ENCODE assay signal across 2 cellular contexts in genomic region chr11:130037881-130038601, GRCh38.
TF ChIP-seq lines count a peak whose summit lies in the region.

No MANE protein-coding gene starts in this region.

TF ChIP-seq in GM23338, 12 proteins besides CTCF, POLR2A, EP300 and RAD21:
- TF ChIP-seq POLR2AphosphoS5 (IDR thresholded peaks at IDR 0.05; ENCODE audit: low read depth) (no peak), ZNF462 (CRISPR knock-in tag; IDR thresholded peaks at IDR 0.05) (no peak), EZH2 (IDR thresholded peaks at IDR 0.05; ENCODE audit: low read depth, unreplicated experiment) (no peak), ETS1 (IDR thresholded peaks at IDR 0.05) (no peak), REST (IDR thresholded peaks at IDR 0.05; ENCODE audit: unreplicated experiment) (no peak), STAT1 (IDR thresholded peaks at IDR 0.05; ENCODE audit: unreplicated experiment) (no peak), JUNB (IDR thresholded peaks at IDR 0.05; ENCODE audit: unreplicated experiment) (no peak), ZNF114 (CRISPR knock-in tag; IDR thresholded peaks at IDR 0.05) (no peak), EZH2phosphoT487 (IDR thresholded peaks at IDR 0.05; ENCODE audit: unreplicated experiment) (no peak)

TF ChIP-seq in GM12891, 5 proteins besides CTCF, POLR2A, EP300 and RAD21:
- TF ChIP-seq SPI1 (IDR thresholded peaks at IDR 0.05; ENCODE audit: low read depth, low read length) (no peak), POLR2AphosphoS5 (IDR thresholded peaks at IDR 0.05; ENCODE audit: low read depth, low read length) (no peak), PAX5 (IDR thresholded peaks at IDR 0.05; ENCODE audit: insufficient read depth, low read length, severe bottlenecking) (no peak), POU2F2 (IDR thresholded peaks at IDR 0.05; ENCODE audit: low read depth, low read length) (no peak), TAF1 (IDR thresholded peaks at IDR 0.05; ENCODE audit: low read depth, low read length) (no peak)
